ENCODE assay signal across 10 cellular contexts in the genomic region with DNA sequence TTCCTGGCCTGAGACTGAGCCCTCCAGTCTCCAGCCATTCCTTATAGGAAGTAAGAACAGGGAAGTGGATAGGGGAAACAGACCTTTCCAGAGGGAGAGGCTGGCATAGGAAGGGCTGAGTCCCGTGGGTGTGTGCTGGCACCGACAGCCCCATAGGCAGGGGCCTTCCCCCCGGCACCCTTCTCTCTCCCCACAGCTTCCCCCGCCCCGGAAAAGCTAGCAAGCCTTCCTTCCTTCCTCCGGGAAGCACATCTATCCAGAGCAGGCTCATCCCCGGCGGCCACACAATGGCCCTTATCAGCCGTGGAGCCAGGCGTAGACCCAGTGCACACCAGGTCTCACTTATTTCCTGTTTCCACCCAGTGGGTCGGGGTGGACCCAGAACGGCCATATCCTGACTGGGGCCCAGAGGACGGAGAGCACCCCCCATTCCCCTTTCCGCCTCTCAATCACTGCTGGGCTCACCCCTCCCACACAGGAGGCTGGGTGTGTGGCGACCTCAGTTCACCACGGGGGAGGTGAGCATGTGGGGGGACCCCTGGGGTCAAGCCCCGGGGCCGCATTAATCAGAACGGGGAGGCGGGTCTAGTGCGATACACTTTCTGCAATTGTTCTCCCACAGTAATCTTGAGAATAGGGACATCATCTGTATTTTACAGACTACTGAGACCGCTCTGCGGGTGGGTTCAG. TPM values are rescaled to one million over a fixed set of nuclear protein-coding genes. Genes with fewer than 3 reads are reported as not detected.
A peak's percentile ranks its signal among the peaks of the same experiment; 100 is the strongest.
DNase-seq lines count a peak whose midpoint lies in the region; ATAC-seq, FAIRE-seq and TF ChIP-seq lines count a peak whose summit lies in the region.
"Had no signal": no experiment of that assay in that cellular context is flagged by ENCODE, and none has a peak within 500 bp of the region (broad histone marks: within the 10 kb centered on the region; RNA-seq: fewer than 3 reads in every experiment).

No MANE protein-coding gene starts in this region.

- intact Hi-C loops in HCT116 (cut with micrococcal nuclease) = no loop called here
- intact Hi-C loops in K562 (cut with micrococcal nuclease) = no loop called here
- intact Hi-C loops in lower lobe of right lung (cut with DNase I) = no loop called here
- intact Hi-C loops in activated CD8-positive, alpha-beta T cell treated with anti-CD3 and anti-CD28 coated beads for 36 hours (cut with micrococcal nuclease) = no loop called here

- TF ChIP-seq CTCF in HCT116 (IDR thresholded peaks at IDR 0.05 in 2 of 3, conservative IDR thresholded peaks at IDR 0.05 in 1 of 3; ENCODE audit: borderline replicate concordance in 1 of 3, insufficient read depth in 1 of 3, low read depth in 2 of 3, low read length in 2 of 3) = no peak
- TF ChIP-seq CTCF in K562 (IDR thresholded peaks at IDR 0.05 in 2 of 3, conservative IDR thresholded peaks at IDR 0.05 in 1 of 3; ENCODE audit: insufficient read depth in 2 of 3, low read depth in 1 of 3, low read length in 3 of 3) = no peak
- no peak for TF ChIP-seq CTCF in lower lobe of right lung (IDR thresholded peaks at IDR 0.05)
- no peak for TF ChIP-seq CTCF in activated CD8-positive, alpha-beta T cell treated with anti-CD3 and anti-CD28 coated beads for 36 hours (IDR thresholded peaks at IDR 0.05)

- no peak for TF ChIP-seq POLR2A in HCT116 (IDR thresholded peaks at IDR 0.05; ENCODE audit: borderline replicate concordance, extremely low read depth, insufficient read depth, insufficient read length)
- no peak for TF ChIP-seq POLR2A in K562 (conservative IDR thresholded peaks at IDR 0.05)

- H3K79me2 ChIP-seq in HCT116 (ENCODE audit: insufficient read depth, low read length) = peaks cover 27% of the 10 kb centered on the region
- peaks cover 13% of the 10 kb centered on the region for H3K79me2 ChIP-seq in K562 (ENCODE audit: control insufficient read depth, insufficient read depth, low read length)

- H3K9ac ChIP-seq in HCT116 (ENCODE audit: low read length) = no peak overlapping the region
- H3K9ac ChIP-seq in K562 (ENCODE audit: insufficient read depth in 1 of 2, low read depth in 2 of 2, low read length in 2 of 2) = peak overlapping the region in 1 of 2 experiments; percentile 43; a peak in 1 of 4 replicates

- H3K27me3 Mint-ChIP-seq in stimulated activated memory B cell treated with anti-CD40 and anti-IgM and Interleukin-4, amounts not matched to agents 10 μg/mL and 1 μg/mL and 100 μg/mL, for 72 hours = no peaks in the 10 kb centered on the region
- H3K27me3 Mint-ChIP-seq in activated CD8-positive, alpha-beta T cell treated with anti-CD3 and anti-CD28 coated beads for 36 hours = peaks cover 4% of the 10 kb centered on the region

- H3K9me2 ChIP-seq in HCT116 (ENCODE audit: insufficient read depth) = no peaks in the 10 kb centered on the region

- no peak for TF ChIP-seq EP300 in K562 (IDR thresholded peaks at IDR 0.05; ENCODE audit: low read length)

- CTCF ChIA-PET in HCT116 (lab: Charles Lee) = no interaction called here
- CTCF ChIA-PET in K562 (lab: Yijun Ruan, JAX; ENCODE audit: low intra/inter-chr PET ratio) = no interaction called here
- CTCF ChIA-PET in activated CD8-positive, alpha-beta T cell treated with anti-CD3 and anti-CD28 coated beads for 36 hours (lab: Charles Lee) = interaction anchor here (0.8 to 1.6 kb wide), 4 partner anchors 23 to 156 kb away, joined by 3 to 5 read pairs (median 4); a partner anchor contains a TSS

- peaks cover 38% of the 10 kb centered on the region for H3K4me1 Mint-ChIP-seq in stimulated activated memory B cell treated with anti-CD40 and anti-IgM and Interleukin-4, amounts not matched to agents 10 μg/mL and 1 μg/mL and 100 μg/mL, for 72 hours
- peaks cover 8% of the 10 kb centered on the region for H3K4me1 Mint-ChIP-seq in activated CD8-positive, alpha-beta T cell treated with anti-CD3 and anti-CD28 coated beads for 36 hours (ENCODE audit: low read depth)

- H3K27ac Mint-ChIP-seq in stimulated activated memory B cell treated with anti-CD40 and anti-IgM and Interleukin-4, amounts not matched to agents 10 μg/mL and 1 μg/mL and 100 μg/mL, for 72 hours = no peak overlapping the region
- no peak overlapping the region for H3K27ac Mint-ChIP-seq in activated CD8-positive, alpha-beta T cell treated with anti-CD3 and anti-CD28 coated beads for 36 hours

- H3K36me3 ChIP-seq in HCT116 (ENCODE audit: control insufficient read depth in 1 of 2, insufficient read depth in 2 of 2, low read length in 2 of 2) = no peaks in the 10 kb centered on the region
- no peaks in the 10 kb centered on the region for H3K36me3 ChIP-seq in K562 (ENCODE audit: control insufficient read depth, insufficient read depth, low read length)
- H3K36me3 ChIP-seq in lower lobe of right lung = peaks cover 38% of the 10 kb centered on the region

- no peak for ATAC-seq in HCT116
- no peak for ATAC-seq in K562
- peak; percentile 1 to 7 for ATAC-seq in lower lobe of right lung
- ATAC-seq in stimulated activated memory B cell treated with anti-CD40 and anti-IgM and Interleukin-4, amounts not matched to agents 10 μg/mL and 1 μg/mL and 100 μg/mL, for 72 hours = no peak
- no peak for ATAC-seq in HG03378 (IDR thresholded peaks at IDR 0.05; ENCODE audit: unreplicated experiment)
- ATAC-seq in activated CD8-positive, alpha-beta T cell treated with anti-CD3 and anti-CD28 coated beads for 36 hours = no peak

- 24% methylated on average over 13 of the region's 23 CpGs for WGBS in K562 (ENCODE audit: insufficient coverage, low coverage, missing lambda C conversion rate)

- H3K4me2 ChIP-seq in HCT116 (ENCODE audit: low read length) = no peak overlapping the region
- H3K4me2 ChIP-seq in K562 (ENCODE audit: insufficient read depth, low read length) = no peak overlapping the region

- H3K27me3 ChIP-seq in HCT116 (ENCODE audit: insufficient read depth, low read length) (no peaks in the 10 kb centered on the region), K562 (ENCODE audit: control insufficient read depth in 2 of 2, insufficient read depth in 2 of 2, low read length in 2 of 2) (no peaks in the 10 kb centered on the region), lower lobe of right lung (ENCODE audit: low read depth) (no peaks in the 10 kb centered on the region)

- H3K9me3 ChIP-seq in HCT116 (ENCODE audit: control insufficient read depth in 1 of 2, insufficient read depth in 1 of 2, low read depth in 1 of 2, low read length in 2 of 2) (no peaks in the 10 kb centered on the region), K562 (replicated peaks; ENCODE audit: control insufficient read depth, insufficient read depth, low read depth, low read length) (no peaks in the 10 kb centered on the region), lower lobe of right lung (no peaks in the 10 kb centered on the region)

- H3K4me1 ChIP-seq in HCT116 (ENCODE audit: control insufficient read depth in 1 of 2, insufficient read depth in 2 of 2, low read length in 2 of 2) (peaks cover 20 to 39% of the 10 kb centered on the region in 2 experiments), K562 (replicated peaks in 1 of 2; ENCODE audit: control insufficient read depth in 2 of 2, insufficient read depth in 2 of 2, low read length in 2 of 2) (peaks cover 8 to 53% of the 10 kb centered on the region in 2 experiments; a peak in 4 of 5 replicates), lower lobe of right lung (peaks cover 71% of the 10 kb centered on the region)

- peaks cover 5% of the 10 kb centered on the region for H3K36me3 Mint-ChIP-seq in stimulated activated memory B cell treated with anti-CD40 and anti-IgM and Interleukin-4, amounts not matched to agents 10 μg/mL and 1 μg/mL and 100 μg/mL, for 72 hours
- H3K36me3 Mint-ChIP-seq in activated CD8-positive, alpha-beta T cell treated with anti-CD3 and anti-CD28 coated beads for 36 hours (ENCODE audit: low read depth) = no peaks in the 10 kb centered on the region

- POLR2A ChIA-PET in HCT116 (lab: Charles Lee) = interaction anchor here (0.7 kb wide), 1 partner anchor 156 kb away, joined by 3 read pairs; no protein-coding TSS in a partner anchor
- POLR2A ChIA-PET in K562 (lab: Yijun Ruan, JAX) = interaction anchor here (1.6 kb wide), 1 partner anchor 22 kb away, joined by 7 read pairs; no protein-coding TSS in a partner anchor
- POLR2A ChIA-PET in activated CD8-positive, alpha-beta T cell treated with anti-CD3 and anti-CD28 coated beads for 36 hours (lab: Charles Lee) = interaction anchor here (0.7 to 1.0 kb wide), 2 partner anchors 12 to 30 kb away, joined by 3 read pairs; no protein-coding TSS in a partner anchor

- H4K20me1 ChIP-seq in HCT116 (ENCODE audit: insufficient read depth) (no peaks in the 10 kb centered on the region), K562 (replicated peaks; ENCODE audit: control insufficient read depth, insufficient read depth, low read length) (no peaks in the 10 kb centered on the region)

- in situ Hi-C loops in K562 (cut with MboI) = no loop called here

- no peak for DNase-seq in HCT116 (ENCODE audit: low read depth, low spot score)
- DNase-seq in K562 (ENCODE audit: extremely low read depth in 1 of 4, low spot score in 3 of 4) = no peak
- peak; percentile 74 for DNase-seq in lower lobe of right lung
- DNase-seq in NCI-H1048 (lab: John Stamatoyannopoulos, UW) = no peak
- DNase-seq in kidney tubule cell (ENCODE audit: low spot score) = no peak
- no peak for DNase-seq in activated CD8-positive, alpha-beta T cell treated with anti-CD3 and anti-CD28 coated beads for 36 hours
- DNase-seq: GF-D8, NCI-H2171 had no signal

- H2AFZ ChIP-seq in HCT116 (ENCODE audit: low read depth, low read length, poor library complexity, severe bottlenecking) (no peak overlapping the region), K562 (ENCODE audit: low read depth, low read length) (no peak overlapping the region)

- no peak for TF ChIP-seq RAD21 in HCT116 (IDR thresholded peaks at IDR 0.05; ENCODE audit: low read depth)
- TF ChIP-seq RAD21 in K562 (CRISPR knock-in tag; conservative IDR thresholded peaks at IDR 0.05 in 1 of 2, IDR thresholded peaks at IDR 0.05 in 1 of 2) = no peak

- H3K9me3 Mint-ChIP-seq in stimulated activated memory B cell treated with anti-CD40 and anti-IgM and Interleukin-4, amounts not matched to agents 10 μg/mL and 1 μg/mL and 100 μg/mL, for 72 hours = no peaks in the 10 kb centered on the region
- H3K9me3 Mint-ChIP-seq in activated CD8-positive, alpha-beta T cell treated with anti-CD3 and anti-CD28 coated beads for 36 hours = no peaks in the 10 kb centered on the region

- H3K4me3 ChIP-seq in HCT116 (replicated peaks in 1 of 2; ENCODE audit: low read depth in 1 of 2, low read length in 2 of 2) (no peak overlapping the region), K562 (no peak overlapping the region), lower lobe of right lung (peak overlapping the region; percentile 62)

- RAD21 ChIA-PET in HCT116 (lab: Charles Lee; ENCODE audit: low non-redundant PET in 1 of 2, low total read pairs in 2 of 2, uncharacterized antibody in 2 of 2, unreplicated experiment in 2 of 2) = no interaction called here

- FAIRE-seq in K562 (lab: Jason Lieb, UNC) = no peak

- H3K9me1 ChIP-seq in K562 (ENCODE audit: control insufficient read depth, insufficient read depth, low read length) = no peaks in the 10 kb centered on the region

- H3K27ac ChIP-seq in HCT116 (ENCODE audit: low read depth, low read length) (no peak overlapping the region), K562 (ENCODE audit: extremely low read depth, low read depth, low read length) (no peak overlapping the region), lower lobe of right lung (peak overlapping the region; percentile 91)

- H3K4me3 Mint-ChIP-seq in stimulated activated memory B cell treated with anti-CD40 and anti-IgM and Interleukin-4, amounts not matched to agents 10 μg/mL and 1 μg/mL and 100 μg/mL, for 72 hours = peak overlapping the region; percentile 50
- no peak overlapping the region for H3K4me3 Mint-ChIP-seq in activated CD8-positive, alpha-beta T cell treated with anti-CD3 and anti-CD28 coated beads for 36 hours

- BruUV-seq in HCT116 (replicated peaks; lab: Mats Ljungman, UMichigan) = TSS peak; percentile 0
- no TSS peak for BruUV-seq in K562 (replicated peaks; lab: Mats Ljungman, UMichigan)

RNA-seq across cellular contexts. Expression of a gene that starts 0.9 kb away (rescaled TPM):
- total RNA-seq in HCT116 (2021; ENCODE audit: unreplicated experiment) (227 TPM), K562 (2014; rRNA removed) (11.6 and 16.2 TPM in 2 replicates), K562 (2014; rRNA removed; fragmentation: Illumina TruSeq; extraction: Trizol) (5.1 and 9.1 TPM in 2 replicates), K562 (2015; rRNA removed; fragmentation: Illumina TruSeq; extraction: Trizol) (9.3 and 11.6 TPM in 2 replicates), K562 (2021) (31.4 and 32.5 TPM in 2 replicates), lower lobe of right lung (213 TPM)
- polyA plus RNA-seq in HCT116 (2012) = 118 and 151 TPM in 2 replicates
- 62.3 and 168 TPM in 2 replicates for total RNA-seq in K562 (2011; cell fraction: chromatin; rRNA removed; ENCODE audit: low replicate concordance)
- 61.3 and 72.2 TPM in 2 replicates for total RNA-seq in K562 (2011; cell fraction: nucleolus; rRNA removed)
- total RNA-seq in K562 (2011; cell fraction: nucleoplasm; rRNA removed) = 63.9 and 80.0 TPM in 2 replicates
- polyA plus RNA-seq in K562 (2011; rRNA removed) (14.8 and 19.1 TPM in 2 replicates), K562 (2014; fragmentation: Illumina TruSeq; extraction: Trizol) (16.4 and 20.3 TPM in 2 replicates), K562 (2014; fragmentation: Nextera tagmentation; extraction: Ambion mirVana) (under 1 TPM; 0.46 to 0.78 TPM), K562 (2014; rRNA removed) (12.7 and 16.6 TPM in 2 replicates)
- 10.3 and 16.8 TPM in 2 replicates for polyA plus RNA-seq in K562 (2011; cell fraction: cytosol; rRNA removed)
- polyA plus RNA-seq in K562 (2011; cell fraction: nucleus; rRNA removed) = 42.0 and 49.2 TPM in 2 replicates
- 20.0 and 32.7 TPM in 2 replicates for polyA plus RNA-seq in K562 (2012)
- 29.7 and 38.7 TPM in 2 replicates for polyA minus RNA-seq in K562 (2011; rRNA and poly(A)+ RNA removed)
- polyA minus RNA-seq in K562 (2011; cell fraction: cytosol; rRNA and poly(A)+ RNA removed) = 24.1 and 28.1 TPM in 2 replicates
- 19.0 and 27.8 TPM in 2 replicates for polyA minus RNA-seq in K562 (2011; cell fraction: nucleus; rRNA and poly(A)+ RNA removed)
- total RNA-seq in activated CD8-positive, alpha-beta T cell treated with anti-CD3 and anti-CD28 coated beads for 36 hours = 10 to 100 TPM; 12.6 to 16.8 TPM

RNA-seq across cellular contexts. Expression of a gene that starts 23.0 kb away (rescaled TPM):
- 25.6 TPM for total RNA-seq in HCT116 (2021; ENCODE audit: unreplicated experiment)
- 20.6 and 22.2 TPM in 2 replicates for polyA plus RNA-seq in HCT116 (2012)
- total RNA-seq in K562 (2011; cell fraction: chromatin; rRNA removed; ENCODE audit: low replicate concordance) = 20.1 and 48.1 TPM in 2 replicates
- 28.3 and 32.5 TPM in 2 replicates for total RNA-seq in K562 (2011; cell fraction: nucleolus; rRNA removed)
- total RNA-seq in K562 (2011; cell fraction: nucleoplasm; rRNA removed) = 18.3 and 29.5 TPM in 2 replicates
- 15.1 and 23.3 TPM in 2 replicates for total RNA-seq in K562 (2014; rRNA removed)
- 6.0 and 7.2 TPM in 2 replicates for total RNA-seq in K562 (2014; rRNA removed; fragmentation: Illumina TruSeq; extraction: Trizol)
- 5.5 and 7.4 TPM in 2 replicates for total RNA-seq in K562 (2015; rRNA removed; fragmentation: Illumina TruSeq; extraction: Trizol)
- total RNA-seq in K562 (2021) = 11.8 and 13.7 TPM in 2 replicates
- 12.1 and 12.4 TPM in 2 replicates for polyA plus RNA-seq in K562 (2011; rRNA removed)
- polyA plus RNA-seq in K562 (2011; cell fraction: cytosol; rRNA removed) = 13.8 and 18.3 TPM in 2 replicates
- polyA plus RNA-seq in K562 (2011; cell fraction: nucleus; rRNA removed) = 17.2 and 21.3 TPM in 2 replicates
- polyA plus RNA-seq in K562 (2012) = 14.0 and 20.7 TPM in 2 replicates
- 10.1 and 10.2 TPM in 2 replicates for polyA plus RNA-seq in K562 (2014; fragmentation: Illumina TruSeq; extraction: Trizol)
- 1 to 10 TPM in 1 of 2 experiments, under 1 TPM in 1; 0.63 to 1.0 TPM for polyA plus RNA-seq in K562 (2014; fragmentation: Nextera tagmentation; extraction: Ambion mirVana)
- polyA plus RNA-seq in K562 (2014; rRNA removed) = 12.2 and 12.9 TPM in 2 replicates
- polyA minus RNA-seq in K562 (2011; rRNA and poly(A)+ RNA removed) = 10.6 and 16.2 TPM in 2 replicates
- polyA minus RNA-seq in K562 (2011; cell fraction: cytosol; rRNA and poly(A)+ RNA removed) = 10.8 and 16.8 TPM in 2 replicates
- polyA minus RNA-seq in K562 (2011; cell fraction: nucleus; rRNA and poly(A)+ RNA removed) = 11.6 and 12.9 TPM in 2 replicates
- total RNA-seq in lower lobe of right lung = 57.9 TPM
- total RNA-seq in activated CD8-positive, alpha-beta T cell treated with anti-CD3 and anti-CD28 coated beads for 36 hours = 10 to 100 TPM; 16.5 to 16.7 TPM

RNA-seq across cellular contexts. Expression of a gene that starts 37.4 kb away (rescaled TPM):
- total RNA-seq in HCT116 (2021; ENCODE audit: unreplicated experiment) (55.5 TPM), K562 (2014; rRNA removed) (23.2 and 24.7 TPM in 2 replicates), K562 (2014; rRNA removed; fragmentation: Illumina TruSeq; extraction: Trizol) (30.0 and 31.2 TPM in 2 replicates), K562 (2015; rRNA removed; fragmentation: Illumina TruSeq; extraction: Trizol) (29.2 and 30.2 TPM in 2 replicates), K562 (2021) (22.1 and 23.9 TPM in 2 replicates), lower lobe of right lung (66.2 TPM)
- polyA plus RNA-seq in HCT116 (2012) = 32.2 and 38.8 TPM in 2 replicates
- 33.0 TPM in 2 replicates for total RNA-seq in K562 (2011; cell fraction: chromatin; rRNA removed; ENCODE audit: low replicate concordance)
- 17.5 and 19.2 TPM in 2 replicates for total RNA-seq in K562 (2011; cell fraction: nucleolus; rRNA removed)
- 28.4 and 41.1 TPM in 2 replicates for total RNA-seq in K562 (2011; cell fraction: nucleoplasm; rRNA removed)
- polyA plus RNA-seq in K562 (2011; rRNA removed) (32.0 and 40.2 TPM in 2 replicates), K562 (2014; fragmentation: Illumina TruSeq; extraction: Trizol) (26.5 and 27.3 TPM in 2 replicates), K562 (2014; fragmentation: Nextera tagmentation; extraction: Ambion mirVana) (10 to 100 TPM; 13.1 to 17.7 TPM), K562 (2014; rRNA removed) (24.3 and 26.1 TPM in 2 replicates)
- 18.8 and 29.0 TPM in 2 replicates for polyA plus RNA-seq in K562 (2011; cell fraction: cytosol; rRNA removed)
- polyA plus RNA-seq in K562 (2011; cell fraction: nucleus; rRNA removed) = 5.0 and 5.4 TPM in 2 replicates
- 14.3 and 18.9 TPM in 2 replicates for polyA plus RNA-seq in K562 (2012)
- polyA minus RNA-seq in K562 (2011; rRNA and poly(A)+ RNA removed) = 46.6 and 50.1 TPM in 2 replicates
- 17.0 and 17.5 TPM in 2 replicates for polyA minus RNA-seq in K562 (2011; cell fraction: cytosol; rRNA and poly(A)+ RNA removed)
- 4.3 and 5.8 TPM in 2 replicates for polyA minus RNA-seq in K562 (2011; cell fraction: nucleus; rRNA and poly(A)+ RNA removed)
- 10 to 100 TPM; 12.1 to 12.9 TPM for total RNA-seq in activated CD8-positive, alpha-beta T cell treated with anti-CD3 and anti-CD28 coated beads for 36 hours

Comparison
In these comparisons a context has a peak if more than half of its experiments do, and no peak if none do; other contexts are left out.
1. ATAC-seq: peak in lower lobe of right lung (2 of 2); none in HCT116 (single experiment), K562 (single experiment), stimulated activated memory B cell treated with anti-CD40 and anti-IgM and Interleukin-4, amounts not matched to agents 10 μg/mL and 1 μg/mL and 100 μg/mL, for 72 hours (single experiment), HG03378 (single experiment) and activated CD8-positive, alpha-beta T cell treated with anti-CD3 and anti-CD28 coated beads for 36 hours (single experiment).